21 cellular contexts compared by ENCODE assay signal in the genomic region with DNA sequence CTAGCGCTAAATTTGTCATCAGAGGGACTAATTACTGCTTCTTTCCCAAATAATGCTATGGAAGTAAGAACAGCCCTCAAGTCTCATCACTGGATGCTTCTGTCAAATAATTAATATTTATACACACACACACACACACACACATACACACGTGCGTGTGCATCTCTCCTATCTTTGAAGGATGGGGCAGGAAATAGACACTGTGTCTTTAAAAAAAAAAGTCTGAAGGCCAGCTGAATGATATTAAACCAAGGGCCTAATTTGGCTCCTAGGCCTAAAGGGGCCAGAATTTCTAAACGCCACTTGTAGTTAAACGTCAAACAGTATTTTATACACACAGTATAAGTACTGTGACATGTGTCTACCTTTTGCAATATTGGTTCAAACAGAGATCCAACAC. TPM values are rescaled to one million over a fixed set of nuclear protein-coding genes. Genes with fewer than 3 reads are reported as not detected.
DNase-seq lines count a peak whose midpoint lies in the region; ATAC-seq and TF ChIP-seq lines count a peak whose summit lies in the region.
"Had no signal": no experiment of that assay in that cellular context is flagged by ENCODE, and none has a peak within 500 bp of the region (broad histone marks: within the 10 kb centered on the region; RNA-seq: fewer than 3 reads in every experiment).

No MANE protein-coding gene starts in this region.

- CTCF ChIA-PET in activated CD4-positive, alpha-beta memory T cell treated with anti-CD3 and anti-CD28 coated beads, Interleukin-2, amount 10 ng/mL, durations not matched to agents 7 days and 5 days (lab: Charles Lee) = no interaction called here
- CTCF ChIA-PET in activated CD4-positive, alpha-beta memory T cell treated with anti-CD3 and anti-CD28 coated beads for 36 hours (lab: Charles Lee) = interaction anchor here (0.7 kb wide), 1 partner anchor 97 kb away, joined by 3 read pairs; no protein-coding TSS in a partner anchor
- CTCF ChIA-PET in HEK293T (lab: Yijun Ruan, JAX) = interaction anchor here (1.1 kb wide), 1 partner anchor 116 kb away, joined by 3 read pairs; no protein-coding TSS in a partner anchor

- H3K36me3 Mint-ChIP-seq in activated CD4-positive, alpha-beta memory T cell treated with anti-CD3 and anti-CD28 coated beads, Interleukin-2, amount 10 ng/mL, durations not matched to agents 7 days and 5 days (ENCODE audit: low read depth) = peaks cover 20% of the 10 kb centered on the region
- H3K36me3 Mint-ChIP-seq in activated CD4-positive, alpha-beta memory T cell treated with anti-CD3 and anti-CD28 coated beads for 36 hours = peaks cover 3% of the 10 kb centered on the region
- H3K36me3 Mint-ChIP-seq in activated T-helper 1 cell treated with anti-CD3 and anti-CD28 coated beads, Interleukin-12 subunit alpha, Interleukin-12 subunit beta, Interleukin-2, Interleukin-4 antibody, amounts not matched to agents 30 ng/mL and 10 ng/mL and 1 ng/mL, durations not matched to agents 14 hours and 24 hours and 36 hours (ENCODE audit: low read depth) = peaks cover 1% of the 10 kb centered on the region
- H3K36me3 Mint-ChIP-seq in nephron (ENCODE audit: low read depth) = no peaks in the 10 kb centered on the region
- peaks cover 0 to 1% of the 10 kb centered on the region in 2 donors for H3K36me3 Mint-ChIP-seq in stimulated activated naive B cell treated with anti-CD40 and anti-IgM and Interleukin-4, amounts not matched to agents 10 μg/mL and 1 μg/mL and 100 μg/mL, for 72 hours
- H3K36me3 Mint-ChIP-seq: CD14-positive monocyte had no signal

- H3K27ac Mint-ChIP-seq in activated CD4-positive, alpha-beta memory T cell treated with anti-CD3 and anti-CD28 coated beads, Interleukin-2, amount 10 ng/mL, durations not matched to agents 7 days and 5 days = no peak overlapping the region
- H3K27ac Mint-ChIP-seq in activated CD4-positive, alpha-beta memory T cell treated with anti-CD3 and anti-CD28 coated beads for 36 hours = no peak overlapping the region
- H3K27ac Mint-ChIP-seq in activated T-helper 1 cell treated with anti-CD3 and anti-CD28 coated beads, Interleukin-12 subunit alpha, Interleukin-12 subunit beta, Interleukin-2, Interleukin-4 antibody, amounts not matched to agents 30 ng/mL and 10 ng/mL and 1 ng/mL, durations not matched to agents 14 hours and 24 hours and 36 hours = no peak overlapping the region
- H3K27ac Mint-ChIP-seq in nephron = no peak overlapping the region
- no peak overlapping the region for H3K27ac Mint-ChIP-seq in stimulated activated naive B cell treated with anti-CD40 and anti-IgM and Interleukin-4, amounts not matched to agents 10 μg/mL and 1 μg/mL and 100 μg/mL, for 72 hours
- H3K27ac Mint-ChIP-seq: activated naive CD4-positive, alpha-beta T cell treated with anti-CD3 and anti-CD28 coated beads for 36 hours; CD14-positive monocyte; memory B cell had no signal

- POLR2A ChIA-PET in activated CD4-positive, alpha-beta memory T cell treated with anti-CD3 and anti-CD28 coated beads, Interleukin-2, amount 10 ng/mL, durations not matched to agents 7 days and 5 days (lab: Charles Lee) = interaction anchor here (1.2 kb wide), 1 partner anchor 47 kb away, joined by 5 read pairs; no protein-coding TSS in a partner anchor
- POLR2A ChIA-PET in activated CD4-positive, alpha-beta memory T cell treated with anti-CD3 and anti-CD28 coated beads for 36 hours (lab: Charles Lee) = no interaction called here
- POLR2A ChIA-PET in HEK293T (lab: Yijun Ruan, JAX) = no interaction called here

- no peaks in the 10 kb centered on the region for H3K9me3 Mint-ChIP-seq in activated CD4-positive, alpha-beta memory T cell treated with anti-CD3 and anti-CD28 coated beads, Interleukin-2, amount 10 ng/mL, durations not matched to agents 7 days and 5 days
- H3K9me3 Mint-ChIP-seq in activated CD4-positive, alpha-beta memory T cell treated with anti-CD3 and anti-CD28 coated beads for 36 hours = no peaks in the 10 kb centered on the region
- no peaks in the 10 kb centered on the region for H3K9me3 Mint-ChIP-seq in activated T-helper 1 cell treated with anti-CD3 and anti-CD28 coated beads, Interleukin-12 subunit alpha, Interleukin-12 subunit beta, Interleukin-2, Interleukin-4 antibody, amounts not matched to agents 30 ng/mL and 10 ng/mL and 1 ng/mL, durations not matched to agents 14 hours and 24 hours and 36 hours
- H3K9me3 Mint-ChIP-seq in nephron = no peaks in the 10 kb centered on the region
- no peaks in the 10 kb centered on the region for H3K9me3 Mint-ChIP-seq in stimulated activated naive B cell treated with anti-CD40 and anti-IgM and Interleukin-4, amounts not matched to agents 10 μg/mL and 1 μg/mL and 100 μg/mL, for 72 hours
- H3K9me3 Mint-ChIP-seq: activated naive CD4-positive, alpha-beta T cell treated with anti-CD3 and anti-CD28 coated beads for 36 hours; memory B cell had no signal

- DNase-seq in activated CD4-positive, alpha-beta memory T cell treated with anti-CD3 and anti-CD28 coated beads, Interleukin-2, amount 10 ng/mL, durations not matched to agents 7 days and 5 days = no peak
- no peak for DNase-seq in activated CD4-positive, alpha-beta memory T cell treated with anti-CD3 and anti-CD28 coated beads for 36 hours
- no peak for DNase-seq in HEK293T (ENCODE audit: extremely low spot score)
- no peak for DNase-seq in activated T-helper 1 cell treated with anti-CD3 and anti-CD28 coated beads, Interleukin-12 subunit alpha, Interleukin-12 subunit beta, Interleukin-2, Interleukin-4 antibody, amounts not matched to agents 30 ng/mL and 10 ng/mL and 1 ng/mL, durations not matched to agents 14 hours and 24 hours and 36 hours (ENCODE audit: low spot score)
- no peak for DNase-seq in NCI-H1417 treated with DMSO at 0.1 percent for 48 hours (lab: John Stamatoyannopoulos, UW)
- no peak for DNase-seq in stimulated activated naive B cell treated with anti-CD40 and anti-IgM and Interleukin-4, amounts not matched to agents 10 μg/mL and 1 μg/mL and 100 μg/mL, for 72 hours
- DNase-seq: activated CD4-positive, alpha-beta T cell treated with anti-CD3 and anti-CD28 coated beads for 1 hour; activated CD8-positive, alpha-beta memory T cell treated with anti-CD3 and anti-CD28 coated beads, Interleukin-2, amount 50 U/mL, for 48 hours; activated naive CD4-positive, alpha-beta T cell treated with anti-CD3 and anti-CD28 coated beads for 36 hours; colonic mucosa; hippocampal formation; kidney; NCI-H187 treated with DMSO at 0.1 percent for 48 hours; NCI-H510A; PC-3; thyroid gland had no signal

- intact Hi-C loops in activated CD4-positive, alpha-beta memory T cell treated with anti-CD3 and anti-CD28 coated beads for 36 hours (cut with micrococcal nuclease) = no loop called here
- intact Hi-C loops in activated T-helper 1 cell treated with anti-CD3 and anti-CD28 coated beads, Interleukin-12 subunit alpha, Interleukin-12 subunit beta, Interleukin-2, Interleukin-4 antibody, amounts not matched to agents 30 ng/mL and 10 ng/mL and 1 ng/mL, durations not matched to agents 14 hours and 24 hours and 36 hours (cut with micrococcal nuclease) = no loop called here

- TF ChIP-seq CTCF in nephron (IDR thresholded peaks at IDR 0.05; ENCODE audit: unreplicated experiment in 3 of 3) = no peak

- peak overlapping the region; percentile 8 for H3K4me3 Mint-ChIP-seq in activated CD4-positive, alpha-beta memory T cell treated with anti-CD3 and anti-CD28 coated beads, Interleukin-2, amount 10 ng/mL, durations not matched to agents 7 days and 5 days
- H3K4me3 Mint-ChIP-seq in activated CD4-positive, alpha-beta memory T cell treated with anti-CD3 and anti-CD28 coated beads for 36 hours = no peak overlapping the region
- peak overlapping the region; percentile 54 for H3K4me3 Mint-ChIP-seq in activated T-helper 1 cell treated with anti-CD3 and anti-CD28 coated beads, Interleukin-12 subunit alpha, Interleukin-12 subunit beta, Interleukin-2, Interleukin-4 antibody, amounts not matched to agents 30 ng/mL and 10 ng/mL and 1 ng/mL, durations not matched to agents 14 hours and 24 hours and 36 hours
- H3K4me3 Mint-ChIP-seq in nephron = peak overlapping the region; percentile 25 to 45 (median 37)
- H3K4me3 Mint-ChIP-seq in stimulated activated naive B cell treated with anti-CD40 and anti-IgM and Interleukin-4, amounts not matched to agents 10 μg/mL and 1 μg/mL and 100 μg/mL, for 72 hours = no peak overlapping the region
- H3K4me3 Mint-ChIP-seq: activated naive CD4-positive, alpha-beta T cell treated with anti-CD3 and anti-CD28 coated beads for 36 hours; CD14-positive monocyte; memory B cell had no signal

- peaks cover 46% of the 10 kb centered on the region for H3K4me1 Mint-ChIP-seq in activated CD4-positive, alpha-beta memory T cell treated with anti-CD3 and anti-CD28 coated beads, Interleukin-2, amount 10 ng/mL, durations not matched to agents 7 days and 5 days
- H3K4me1 Mint-ChIP-seq in activated CD4-positive, alpha-beta memory T cell treated with anti-CD3 and anti-CD28 coated beads for 36 hours (ENCODE audit: low read depth) = peaks cover 35% of the 10 kb centered on the region
- H3K4me1 Mint-ChIP-seq in activated T-helper 1 cell treated with anti-CD3 and anti-CD28 coated beads, Interleukin-12 subunit alpha, Interleukin-12 subunit beta, Interleukin-2, Interleukin-4 antibody, amounts not matched to agents 30 ng/mL and 10 ng/mL and 1 ng/mL, durations not matched to agents 14 hours and 24 hours and 36 hours (ENCODE audit: low read depth) = peaks cover 51% of the 10 kb centered on the region
- H3K4me1 Mint-ChIP-seq in nephron = peaks cover 38% of the 10 kb centered on the region
- H3K4me1 Mint-ChIP-seq in stimulated activated naive B cell treated with anti-CD40 and anti-IgM and Interleukin-4, amounts not matched to agents 10 μg/mL and 1 μg/mL and 100 μg/mL, for 72 hours = peaks cover 12 to 28% of the 10 kb centered on the region in 2 donors

- H3K27me3 Mint-ChIP-seq in activated CD4-positive, alpha-beta memory T cell treated with anti-CD3 and anti-CD28 coated beads, Interleukin-2, amount 10 ng/mL, durations not matched to agents 7 days and 5 days = no peaks in the 10 kb centered on the region
- no peaks in the 10 kb centered on the region for H3K27me3 Mint-ChIP-seq in activated CD4-positive, alpha-beta memory T cell treated with anti-CD3 and anti-CD28 coated beads for 36 hours
- H3K27me3 Mint-ChIP-seq in activated T-helper 1 cell treated with anti-CD3 and anti-CD28 coated beads, Interleukin-12 subunit alpha, Interleukin-12 subunit beta, Interleukin-2, Interleukin-4 antibody, amounts not matched to agents 30 ng/mL and 10 ng/mL and 1 ng/mL, durations not matched to agents 14 hours and 24 hours and 36 hours (ENCODE audit: insufficient read depth) = no peaks in the 10 kb centered on the region
- no peaks in the 10 kb centered on the region for H3K27me3 Mint-ChIP-seq in nephron (ENCODE audit: low read depth)
- H3K27me3 Mint-ChIP-seq in stimulated activated naive B cell treated with anti-CD40 and anti-IgM and Interleukin-4, amounts not matched to agents 10 μg/mL and 1 μg/mL and 100 μg/mL, for 72 hours = no peaks in the 10 kb centered on the region
- H3K27me3 Mint-ChIP-seq: memory B cell had no signal

- no peak for ATAC-seq in HG02938 (IDR thresholded peaks at IDR 0.05; ENCODE audit: unreplicated experiment)
- ATAC-seq in stimulated activated naive B cell treated with anti-CD40 and anti-IgM and Interleukin-4, amounts not matched to agents 10 μg/mL and 1 μg/mL and 100 μg/mL, for 72 hours (replicated peaks) = no peak
- ATAC-seq: A549, PC-3 had no signal

RNA-seq across cellular contexts. Expression of gene SLF1, which starts 3.3 kb away (rescaled TPM):
- total RNA-seq in activated CD4-positive, alpha-beta memory T cell treated with anti-CD3 and anti-CD28 coated beads, Interleukin-2, amount 10 ng/mL, durations not matched to agents 7 days and 5 days = 10 to 100 TPM; 19.5 to 22.9 TPM
- total RNA-seq in activated CD4-positive, alpha-beta memory T cell treated with anti-CD3 and anti-CD28 coated beads for 36 hours = 10 to 100 TPM; 14.5 to 15.9 TPM
- total RNA-seq in activated T-helper 1 cell treated with anti-CD3 and anti-CD28 coated beads, Interleukin-12 subunit alpha, Interleukin-12 subunit beta, Interleukin-2, Interleukin-4 antibody, amounts not matched to agents 30 ng/mL and 10 ng/mL and 1 ng/mL, durations not matched to agents 14 hours and 24 hours and 36 hours = 15.4 and 17.9 TPM in 2 replicates

RNA-seq across cellular contexts. Expression of gene KIAA0825, which starts 3.4 kb away (rescaled TPM):
- total RNA-seq in activated CD4-positive, alpha-beta memory T cell treated with anti-CD3 and anti-CD28 coated beads, Interleukin-2, amount 10 ng/mL, durations not matched to agents 7 days and 5 days = 1 to 10 TPM; 1.5 to 1.7 TPM
- under 1 TPM; 0.68 to 0.69 TPM for total RNA-seq in activated CD4-positive, alpha-beta memory T cell treated with anti-CD3 and anti-CD28 coated beads for 36 hours
- 0.36 and 0.47 TPM in 2 replicates for total RNA-seq in activated T-helper 1 cell treated with anti-CD3 and anti-CD28 coated beads, Interleukin-12 subunit alpha, Interleukin-12 subunit beta, Interleukin-2, Interleukin-4 antibody, amounts not matched to agents 30 ng/mL and 10 ng/mL and 1 ng/mL, durations not matched to agents 14 hours and 24 hours and 36 hours

Comparison
In these comparisons a context has a peak if more than half of its experiments do, and no peak if none do; other contexts are left out.
1. H3K4me3 Mint-ChIP-seq: peak in activated CD4-positive, alpha-beta memory T cell treated with anti-CD3 and anti-CD28 coated beads, Interleukin-2, amount 10 ng/mL, durations not matched to agents 7 days and 5 days (single experiment), activated T-helper 1 cell treated with anti-CD3 and anti-CD28 coated beads, Interleukin-12 subunit alpha, Interleukin-12 subunit beta, Interleukin-2, Interleukin-4 antibody, amounts not matched to agents 30 ng/mL and 10 ng/mL and 1 ng/mL, durations not matched to agents 14 hours and 24 hours and 36 hours (single experiment) and nephron (3 of 3); none in activated CD4-positive, alpha-beta memory T cell treated with anti-CD3 and anti-CD28 coated beads for 36 hours (single experiment) and stimulated activated naive B cell treated with anti-CD40 and anti-IgM and Interleukin-4, amounts not matched to agents 10 μg/mL and 1 μg/mL and 100 μg/mL, for 72 hours (0 of 2).